Comparison of ENCODE assay signal across 38 cellular contexts in genomic region chr1:67236277-67236676, GRCh38.
"Had no signal": no experiment of that assay in that cellular context is flagged by ENCODE, and none has a peak within 500 bp of the region (broad histone marks: within the 10 kb centered on the region; RNA-seq: fewer than 3 reads in every experiment).

No MANE protein-coding gene starts in this region.

- ATAC-seq: activated CD8-positive, alpha-beta T cell treated with anti-CD3 and anti-CD28 coated beads for 36 hours; activated naive CD8-positive, alpha-beta T cell treated with anti-CD3 and anti-CD28 coated beads, Interleukin-2, amount 50 U/mL, for 24 hours; activated T-cell treated with anti-CD3 and anti-CD28 coated beads, Interleukin-2, amount 50 U/mL, for 4 hours; activated T-cell treated with anti-CD3 and anti-CD28 coated beads, Interleukin-2, amount 50 U/mL, for 72 hours; activated T-helper 17 cell treated with anti-CD3 and anti-CD28 coated beads, Interleukin-2, amount 50 U/mL, for 72 hours; T-cell had no signal

- H3K27me3 Mint-ChIP-seq: activated CD4-positive, alpha-beta memory T cell treated with anti-CD3 and anti-CD28 coated beads for 36 hours; activated CD4-positive, alpha-beta T cell treated with anti-CD3 and anti-CD28 coated beads, Interleukin-2, amount 10 ng/mL, durations not matched to agents 24 days and 14 days; activated naive CD4-positive, alpha-beta T cell treated with anti-CD3 and anti-CD28 coated beads, Interleukin-2, amount 10 ng/mL, durations not matched to agents 7 days and 5 days; activated naive CD8-positive, alpha-beta T cell; activated naive CD8-positive, alpha-beta T cell treated with anti-CD3 and anti-CD28 coated beads, Interleukin-2, amount 10 ng/mL, durations not matched to agents 7 days and 5 days; activated naive CD8-positive, alpha-beta T cell treated with anti-CD3 and anti-CD28 coated beads, Interleukin-2, amount 50 U/mL, for 24 hours; activated T-helper 17 cell treated with anti-CD3 and anti-CD28 coated beads, Interleukin-2, amount 50 U/mL, for 72 hours; central memory CD8-positive, alpha-beta T cell; T-cell had no signal

- H3K36me3 ChIP-seq: ascending aorta, cardiac muscle cell had no signal

- H3K36me3 Mint-ChIP-seq: activated naive CD4-positive, alpha-beta T cell treated with anti-CD3 and anti-CD28 coated beads, Interleukin-2, amount 50 U/mL, for 24 hours; activated naive CD8-positive, alpha-beta T cell; brain; T-cell had no signal

- H3K4me1 Mint-ChIP-seq: activated B cell treated with CpG ODN at 0.5 μM for 24 hours; brain; central memory CD8-positive, alpha-beta T cell had no signal

- H3K9me3 Mint-ChIP-seq: activated B cell treated with CpG ODN at 0.5 μM for 24 hours; activated CD4-positive, alpha-beta memory T cell treated with anti-CD3 and anti-CD28 coated beads for 36 hours; activated CD8-positive, alpha-beta T cell treated with anti-CD3 and anti-CD28 coated beads for 36 hours; activated naive CD4-positive, alpha-beta T cell treated with anti-CD3 and anti-CD28 coated beads, Interleukin-2, amount 10 ng/mL, durations not matched to agents 7 days and 5 days; activated naive CD4-positive, alpha-beta T cell treated with anti-CD3 and anti-CD28 coated beads, Interleukin-2, amount 50 U/mL, for 24 hours; activated naive CD8-positive, alpha-beta T cell treated with anti-CD3 and anti-CD28 coated beads, Interleukin-2, amount 50 U/mL, for 24 hours; activated T-cell treated with anti-CD3 and anti-CD28 coated beads, Interleukin-2, amount 50 U/mL, for 4 hours; activated T-helper 17 cell treated with anti-CD3 and anti-CD28 coated beads, Interleukin-2, amount 50 U/mL, for 72 hours; brain; central memory CD8-positive, alpha-beta T cell; T-cell; T-helper 2 cell treated with Interferon-gamma antibody and Interleukin-4, amounts not matched to agents 5 μg/mL and 100 μg/mL, for 36 hours had no signal

- H3K4me3 Mint-ChIP-seq: activated B cell treated with CpG ODN at 0.5 μM for 24 hours; activated CD4-positive, alpha-beta memory T cell treated with anti-CD3 and anti-CD28 coated beads for 36 hours; activated CD4-positive, alpha-beta T cell treated with anti-CD3 and anti-CD28 coated beads, Interleukin-2, amount 10 ng/mL, durations not matched to agents 24 days and 14 days; activated CD8-positive, alpha-beta T cell treated with anti-CD3 and anti-CD28 coated beads for 36 hours; activated naive CD4-positive, alpha-beta T cell treated with anti-CD3 and anti-CD28 coated beads, Interleukin-2, amount 10 ng/mL, durations not matched to agents 7 days and 5 days; activated naive CD4-positive, alpha-beta T cell treated with anti-CD3 and anti-CD28 coated beads, Interleukin-2, amount 50 U/mL, for 24 hours; activated naive CD8-positive, alpha-beta T cell; activated naive CD8-positive, alpha-beta T cell treated with anti-CD3 and anti-CD28 coated beads, Interleukin-2, amount 10 ng/mL, durations not matched to agents 7 days and 5 days; activated naive CD8-positive, alpha-beta T cell treated with anti-CD3 and anti-CD28 coated beads, Interleukin-2, amount 50 U/mL, for 24 hours; activated T-cell treated with anti-CD3 and anti-CD28 coated beads, Interleukin-2, amount 50 U/mL, for 4 hours; activated T-cell treated with anti-CD3 and anti-CD28 coated beads, Interleukin-2, amount 50 U/mL, for 72 hours; activated T-helper 1 cell treated with anti-CD3 and anti-CD28 coated beads, Interleukin-12 subunit alpha, Interleukin-12 subunit beta, Interleukin-2, Interleukin-4 antibody, amounts not matched to agents 30 ng/mL and 10 ng/mL and 1 ng/mL, durations not matched to agents 14 hours and 24 hours and 36 hours; activated T-helper 17 cell treated with anti-CD3 and anti-CD28 coated beads, Interleukin-2, amount 50 U/mL, for 72 hours; brain; central memory CD8-positive, alpha-beta T cell; T-cell; T-helper 2 cell treated with Interferon-gamma antibody and Interleukin-4, amounts not matched to agents 5 μg/mL and 100 μg/mL, for 36 hours had no signal

- H3K27me3 ChIP-seq: ascending aorta, cardiac muscle cell had no signal

- DNase-seq: activated B cell treated with CpG ODN at 0.5 μM for 24 hours; activated CD4-positive, alpha-beta memory T cell treated with anti-CD3 and anti-CD28 coated beads for 36 hours; activated CD4-positive, alpha-beta T cell treated with anti-CD3 and anti-CD28 coated beads for 4 hours; activated CD4-positive, alpha-beta T cell treated with anti-CD3 and anti-CD28 coated beads, Interleukin-2, amount 10 ng/mL, durations not matched to agents 24 days and 14 days; activated CD4-positive, alpha-beta T cell treated with anti-CD3 and anti-CD28 coated beads, Interleukin-2, amount 50 U/mL, for 1 hour; activated CD4-positive, alpha-beta T cell treated with anti-CD3 and anti-CD28 coated beads, Interleukin-2, amount 50 U/mL, for 4 hours; activated CD4-positive, CD25-positive, alpha-beta regulatory T cell treated with anti-CD3 and anti-CD28 coated beads, Interleukin-2, amount 50 U/mL, for 72 hours; activated CD8-positive, alpha-beta memory T cell treated with anti-CD3 and anti-CD28 coated beads, Interleukin-2, amount 50 U/mL, for 4 hours; activated CD8-positive, alpha-beta T cell treated with anti-CD3 and anti-CD28 coated beads for 36 hours; activated effector memory CD4-positive, alpha-beta T cell treated with Interleukin-2 at 50 U/mL for 16 hours; activated gamma-delta T cell; activated naive CD4-positive, alpha-beta T cell treated with anti-CD3 and anti-CD28 coated beads, Interleukin-2, amount 10 ng/mL, durations not matched to agents 7 days and 5 days; activated naive CD4-positive, alpha-beta T cell treated with Interleukin-2 at 50 U/mL for 16 hours; activated naive CD8-positive, alpha-beta T cell treated with anti-CD3 and anti-CD28 coated beads, Interleukin-2, amount 10 ng/mL, durations not matched to agents 7 days and 5 days; activated naive CD8-positive, alpha-beta T cell treated with anti-CD3 and anti-CD28 coated beads, Interleukin-2, amount 50 U/mL, for 24 hours; activated T-cell treated with anti-CD3 and anti-CD28 coated beads for 4 hours; activated T-cell treated with anti-CD3 and anti-CD28 coated beads, Interleukin-2, amount 50 U/mL, for 1 hour; activated T-cell treated with anti-CD3 and anti-CD28 coated beads, Interleukin-2, amount 50 U/mL, for 4 hours; activated T-cell treated with anti-CD3 and anti-CD28 coated beads, Interleukin-2, amount 50 U/mL, for 72 hours; amygdala; anterior cingulate cortex; caudate nucleus; cerebellar nuclear complex; T-cell; T-helper 2 cell; T-helper 9 cell had no signal

- H3K9me3 ChIP-seq: ascending aorta had no signal

- FAIRE-seq: bronchial epithelial cell, TTC549 had no signal

- H3K4me1 ChIP-seq: ascending aorta had no signal

- H3K27ac ChIP-seq: ascending aorta, cardiac muscle cell, VCaP had no signal

- H3K27ac Mint-ChIP-seq: activated B cell treated with CpG ODN at 0.5 μM for 24 hours; activated CD4-positive, alpha-beta memory T cell treated with anti-CD3 and anti-CD28 coated beads for 36 hours; activated CD4-positive, alpha-beta T cell treated with anti-CD3 and anti-CD28 coated beads, Interleukin-2, amount 10 ng/mL, durations not matched to agents 24 days and 14 days; activated CD8-positive, alpha-beta T cell treated with anti-CD3 and anti-CD28 coated beads for 36 hours; activated naive CD4-positive, alpha-beta T cell treated with anti-CD3 and anti-CD28 coated beads, Interleukin-2, amount 10 ng/mL, durations not matched to agents 7 days and 5 days; activated naive CD4-positive, alpha-beta T cell treated with anti-CD3 and anti-CD28 coated beads, Interleukin-2, amount 50 U/mL, for 24 hours; activated naive CD8-positive, alpha-beta T cell; activated naive CD8-positive, alpha-beta T cell treated with anti-CD3 and anti-CD28 coated beads, Interleukin-2, amount 10 ng/mL, durations not matched to agents 7 days and 5 days; activated T-helper 1 cell treated with anti-CD3 and anti-CD28 coated beads, Interleukin-12 subunit alpha, Interleukin-12 subunit beta, Interleukin-2, Interleukin-4 antibody, amounts not matched to agents 30 ng/mL and 10 ng/mL and 1 ng/mL, durations not matched to agents 14 hours and 24 hours and 36 hours; activated T-helper 17 cell treated with anti-CD3 and anti-CD28 coated beads, Interleukin-2, amount 50 U/mL, for 72 hours; brain; T-cell; T-helper 2 cell treated with Interferon-gamma antibody and Interleukin-4, amounts not matched to agents 5 μg/mL and 100 μg/mL, for 36 hours had no signal

- H3K4me3 ChIP-seq: ascending aorta, cardiac muscle cell had no signal
